Comparison of ENCODE assay signal across 8 cellular contexts in genomic region chr5:62305358-62305714, GRCh38. TPM values are rescaled to one million over a fixed set of nuclear protein-coding genes. Genes with fewer than 3 reads are reported as not detected.
DNase-seq lines count a peak whose midpoint lies in the region; ATAC-seq lines count a peak whose summit lies in the region.

No MANE protein-coding gene starts in this region.

- CTCF ChIA-PET in activated CD4-positive, alpha-beta memory T cell treated with anti-CD3 and anti-CD28 coated beads for 36 hours (lab: Charles Lee): interaction anchor here (0.6 to 2.1 kb wide), 8 partner anchors 9 to 142 kb away, joined by 3 to 12 read pairs (median 8); partner anchors contain the start of gene DIMT1

- peaks cover 24% of the 10 kb centered on the region for H3K36me3 Mint-ChIP-seq in T-helper 1 cell treated with Interleukin-12 subunit alpha and Interleukin-12 subunit beta and Interleukin-4 antibody, amounts not matched to agents 30 μg/mL and 1 μg/mL, for 36 hours (ENCODE audit: low read depth)
- H3K36me3 Mint-ChIP-seq in activated CD4-positive, alpha-beta memory T cell treated with anti-CD3 and anti-CD28 coated beads for 36 hours: peaks cover 27% of the 10 kb centered on the region
- H3K36me3 Mint-ChIP-seq in stimulated activated naive CD8-positive, alpha-beta T cell treated with anti-CD3 and anti-CD28 coated beads, Interleukin-15, Interleukin-2, amounts not matched to agents 100 ng/mL and 50 ng/mL, for 24 hours (ENCODE audit: low read depth): peaks cover 31% of the 10 kb centered on the region

- ATAC-seq in HG02970 (IDR thresholded peaks at IDR 0.05; ENCODE audit: low FRiP score, unreplicated experiment) (no peak), HG03108 (IDR thresholded peaks at IDR 0.05; ENCODE audit: unreplicated experiment) (no peak)

- peaks cover 45% of the 10 kb centered on the region for H3K4me1 Mint-ChIP-seq in T-helper 1 cell treated with Interleukin-12 subunit alpha and Interleukin-12 subunit beta and Interleukin-4 antibody, amounts not matched to agents 30 μg/mL and 1 μg/mL, for 36 hours (ENCODE audit: low read depth)
- H3K4me1 Mint-ChIP-seq in activated CD4-positive, alpha-beta memory T cell treated with anti-CD3 and anti-CD28 coated beads for 36 hours (ENCODE audit: low read depth): peaks cover 43% of the 10 kb centered on the region
- H3K4me1 Mint-ChIP-seq in stimulated activated naive CD8-positive, alpha-beta T cell treated with anti-CD3 and anti-CD28 coated beads, Interleukin-15, Interleukin-2, amounts not matched to agents 100 ng/mL and 50 ng/mL, for 24 hours (ENCODE audit: low read depth): peaks cover 66% of the 10 kb centered on the region

- peak overlapping the region; percentile 77 for H3K4me3 Mint-ChIP-seq in T-helper 1 cell treated with Interleukin-12 subunit alpha and Interleukin-12 subunit beta and Interleukin-4 antibody, amounts not matched to agents 30 μg/mL and 1 μg/mL, for 36 hours
- H3K4me3 Mint-ChIP-seq in activated CD4-positive, alpha-beta memory T cell treated with anti-CD3 and anti-CD28 coated beads for 36 hours: peak overlapping the region; percentile 98
- H3K4me3 Mint-ChIP-seq in stimulated activated naive CD8-positive, alpha-beta T cell treated with anti-CD3 and anti-CD28 coated beads, Interleukin-15, Interleukin-2, amounts not matched to agents 100 ng/mL and 50 ng/mL, for 24 hours: peak overlapping the region; percentile 78

- DNase-seq in T-helper 1 cell: no peak
- DNase-seq in activated CD4-positive, alpha-beta memory T cell treated with anti-CD3 and anti-CD28 coated beads for 36 hours: no peak
- DNase-seq in COLO668 (lab: John Stamatoyannopoulos, UW; ENCODE audit: unreplicated experiment): no peak

- H3K27ac Mint-ChIP-seq in T-helper 1 cell treated with Interleukin-12 subunit alpha and Interleukin-12 subunit beta and Interleukin-4 antibody, amounts not matched to agents 30 μg/mL and 1 μg/mL, for 36 hours: peak overlapping the region; percentile 98
- H3K27ac Mint-ChIP-seq in activated CD4-positive, alpha-beta memory T cell treated with anti-CD3 and anti-CD28 coated beads for 36 hours: peak overlapping the region; percentile 98
- peak overlapping the region; percentile 97 for H3K27ac Mint-ChIP-seq in stimulated activated naive CD8-positive, alpha-beta T cell treated with anti-CD3 and anti-CD28 coated beads, Interleukin-15, Interleukin-2, amounts not matched to agents 100 ng/mL and 50 ng/mL, for 24 hours

- peak overlapping the region; percentile 85 for H3K4me3 ChIP-seq in iPS-11a (ENCODE audit: low read depth, low read length)

- H3K27me3 Mint-ChIP-seq in T-helper 1 cell treated with Interleukin-12 subunit alpha and Interleukin-12 subunit beta and Interleukin-4 antibody, amounts not matched to agents 30 μg/mL and 1 μg/mL, for 36 hours (ENCODE audit: low read depth): no peaks in the 10 kb centered on the region
- no peaks in the 10 kb centered on the region for H3K27me3 Mint-ChIP-seq in activated CD4-positive, alpha-beta memory T cell treated with anti-CD3 and anti-CD28 coated beads for 36 hours
- no peaks in the 10 kb centered on the region for H3K27me3 Mint-ChIP-seq in stimulated activated naive CD8-positive, alpha-beta T cell treated with anti-CD3 and anti-CD28 coated beads, Interleukin-15, Interleukin-2, amounts not matched to agents 100 ng/mL and 50 ng/mL, for 24 hours

- POLR2A ChIA-PET in activated CD4-positive, alpha-beta memory T cell treated with anti-CD3 and anti-CD28 coated beads for 36 hours (lab: Charles Lee): interaction anchor here (1.0 to 2.1 kb wide), 13 partner anchors 8 to 108 kb away, joined by 3 to 38 read pairs (median 4); partner anchors contain the start of gene DIMT1

- no peaks in the 10 kb centered on the region for H3K9me3 Mint-ChIP-seq in T-helper 1 cell treated with Interleukin-12 subunit alpha and Interleukin-12 subunit beta and Interleukin-4 antibody, amounts not matched to agents 30 μg/mL and 1 μg/mL, for 36 hours
- no peaks in the 10 kb centered on the region for H3K9me3 Mint-ChIP-seq in activated CD4-positive, alpha-beta memory T cell treated with anti-CD3 and anti-CD28 coated beads for 36 hours
- no peaks in the 10 kb centered on the region for H3K9me3 Mint-ChIP-seq in stimulated activated naive CD8-positive, alpha-beta T cell treated with anti-CD3 and anti-CD28 coated beads, Interleukin-15, Interleukin-2, amounts not matched to agents 100 ng/mL and 50 ng/mL, for 24 hours

- intact Hi-C loops in activated CD4-positive, alpha-beta memory T cell treated with anti-CD3 and anti-CD28 coated beads for 36 hours (cut with micrococcal nuclease): loop anchor here (1.0 to 5.0 kb wide), 2 partner anchors 20 to 973 kb away; partner anchors contain the start of gene ZSWIM6

RNA-seq across cellular contexts. Expression of gene KIF2A, which starts 0.7 kb away (rescaled TPM):
- total RNA-seq in activated CD4-positive, alpha-beta memory T cell treated with anti-CD3 and anti-CD28 coated beads for 36 hours: 100 to 1,000 TPM; 209 TPM
